12 cellular contexts compared by ENCODE assay signal in genomic region chr11:121671276-121672168, GRCh38.
A peak's percentile ranks its signal among the peaks of the same experiment; 100 is the strongest.
DNase-seq lines count a peak whose midpoint lies in the region; ATAC-seq and TF ChIP-seq lines count a peak whose summit lies in the region.
"Had no signal": no experiment of that assay in that cellular context is flagged by ENCODE, and none has a peak within 500 bp of the region (broad histone marks: within the 10 kb centered on the region; RNA-seq: fewer than 3 reads in every experiment).

No MANE protein-coding gene starts in this region.

- no peak for TF ChIP-seq CTCF in endodermal cell (conservative IDR thresholded peaks at IDR 0.05)
- TF ChIP-seq CTCF in nephron progenitor cell (IDR thresholded peaks at IDR 0.05) = no peak

- POLR2A ChIA-PET in naive thymus-derived CD4-positive, alpha-beta T cell (lab: Charles Lee) = no interaction called here

- H3K4me3 ChIP-seq in endodermal cell (ENCODE audit: low read length) (no peak overlapping the region), aorta (ENCODE audit: low read length in 2 of 2) (peak overlapping the region in 1 of 2 donors; percentile 21), H7 (ENCODE audit: insufficient read depth, low read depth, low read length) (no peak overlapping the region)
- no peak overlapping the region for H3K4me3 ChIP-seq in naive thymus-derived CD4-positive, alpha-beta T cell (ENCODE audit: low read length)

- H3K36me3 Mint-ChIP-seq in endodermal cell (ENCODE audit: low read depth) (no peaks in the 10 kb centered on the region), nephron progenitor cell (ENCODE audit: low read depth) (no peaks in the 10 kb centered on the region)
- peaks cover 0 to 5% (median 0%) of the 10 kb centered on the region in 5 donors for H3K36me3 Mint-ChIP-seq in naive thymus-derived CD4-positive, alpha-beta T cell
- H3K36me3 Mint-ChIP-seq: natural killer cell; stimulated activated effector memory CD8-positive, alpha-beta T cell treated with anti-CD3 and anti-CD28 coated beads, Interleukin-12 subunit alpha, Interleukin-12 subunit beta, amount 100 ng/mL, for 72 hours had no signal

- no peaks in the 10 kb centered on the region for H3K9me3 ChIP-seq in endodermal cell (ENCODE audit: control insufficient read depth, low read length)
- H3K9me3 ChIP-seq in aorta (ENCODE audit: control insufficient read depth, low read length) = no peaks in the 10 kb centered on the region
- no peaks in the 10 kb centered on the region for H3K9me3 ChIP-seq in naive thymus-derived CD4-positive, alpha-beta T cell (ENCODE audit: control insufficient read depth in 2 of 3, low read length in 3 of 3)

- H3K9me3 Mint-ChIP-seq in endodermal cell (no peaks in the 10 kb centered on the region), nephron progenitor cell (peaks cover 4% of the 10 kb centered on the region)
- no peaks in the 10 kb centered on the region for H3K9me3 Mint-ChIP-seq in naive thymus-derived CD4-positive, alpha-beta T cell
- H3K9me3 Mint-ChIP-seq: H9; natural killer cell; stimulated activated effector memory CD8-positive, alpha-beta T cell treated with anti-CD3 and anti-CD28 coated beads, Interleukin-12 subunit alpha, Interleukin-12 subunit beta, amount 100 ng/mL, for 72 hours had no signal

- H3K4me3 Mint-ChIP-seq in endodermal cell (no peak overlapping the region), nephron progenitor cell (no peak overlapping the region)
- no peak overlapping the region for H3K4me3 Mint-ChIP-seq in naive thymus-derived CD4-positive, alpha-beta T cell
- H3K4me3 Mint-ChIP-seq: H9; natural killer cell; stimulated activated effector memory CD8-positive, alpha-beta T cell treated with anti-CD3 and anti-CD28 coated beads, Interleukin-12 subunit alpha, Interleukin-12 subunit beta, amount 100 ng/mL, for 72 hours had no signal

- H3K9ac ChIP-seq in endodermal cell (ENCODE audit: extremely low read depth, low read length, poor library complexity, severe bottlenecking) = no peak overlapping the region

- H3K27ac Mint-ChIP-seq in endodermal cell (no peak overlapping the region), nephron progenitor cell (peak overlapping the region; percentile 27)
- no peak overlapping the region for H3K27ac Mint-ChIP-seq in naive thymus-derived CD4-positive, alpha-beta T cell
- H3K27ac Mint-ChIP-seq: H9; natural killer cell; stimulated activated effector memory CD8-positive, alpha-beta T cell treated with anti-CD3 and anti-CD28 coated beads, Interleukin-12 subunit alpha, Interleukin-12 subunit beta, amount 100 ng/mL, for 72 hours had no signal

- peak overlapping the region; percentile 13 for H3K27ac ChIP-seq in endodermal cell (ENCODE audit: low read depth, low read length)
- peak overlapping the region; percentile 70 to 80 for H3K27ac ChIP-seq in aorta (ENCODE audit: low read depth in 1 of 2, low read length in 2 of 2)
- H3K27ac ChIP-seq in naive thymus-derived CD4-positive, alpha-beta T cell (ENCODE audit: low read depth, low read length) = no peak overlapping the region

- H3K4me1 Mint-ChIP-seq in endodermal cell = peaks cover 26% of the 10 kb centered on the region
- H3K4me1 Mint-ChIP-seq in nephron progenitor cell = peaks cover 62% of the 10 kb centered on the region
- H3K4me1 Mint-ChIP-seq in naive thymus-derived CD4-positive, alpha-beta T cell = peaks cover 0 to 2% (median 0%) of the 10 kb centered on the region in 7 donors
- H3K4me1 Mint-ChIP-seq: stimulated activated effector memory CD8-positive, alpha-beta T cell treated with anti-CD3 and anti-CD28 coated beads, Interleukin-12 subunit alpha, Interleukin-12 subunit beta, amount 100 ng/mL, for 72 hours had no signal

- H3K27me3 ChIP-seq in endodermal cell (ENCODE audit: control insufficient read depth, insufficient read depth, low read length, poor library complexity, severe bottlenecking) (no peaks in the 10 kb centered on the region), aorta (ENCODE audit: control insufficient read depth in 1 of 2, insufficient read depth in 2 of 2, low read length in 1 of 2) (no peaks in the 10 kb centered on the region), H7 (ENCODE audit: control insufficient read depth, insufficient read depth, low read length) (no peaks in the 10 kb centered on the region)
- H3K27me3 ChIP-seq in naive thymus-derived CD4-positive, alpha-beta T cell (ENCODE audit: control insufficient read depth in 2 of 2, insufficient read depth in 2 of 2, low read length in 2 of 2) = no peaks in the 10 kb centered on the region

- intact Hi-C loops in Right ventricle myocardium inferior (cut with DNase I) (no loop called here), cardiac septum (cut with DNase I) (no loop called here), aorta (cut with DNase I) (loop anchor here in 1 of 2 donors (5.0 kb wide), 1 partner anchor 71 kb away; no protein-coding TSS in a partner anchor)
- intact Hi-C loops in naive thymus-derived CD4-positive, alpha-beta T cell (cut with micrococcal nuclease) = no loop called here

- H3K4me1 ChIP-seq in endodermal cell (ENCODE audit: control insufficient read depth, insufficient read depth, low read length) = no peaks in the 10 kb centered on the region
- peaks cover 0 to 11% of the 10 kb centered on the region in 2 donors for H3K4me1 ChIP-seq in aorta (ENCODE audit: control insufficient read depth in 1 of 2, insufficient read depth in 2 of 2, low read length in 2 of 2)
- no peaks in the 10 kb centered on the region for H3K4me1 ChIP-seq in naive thymus-derived CD4-positive, alpha-beta T cell (ENCODE audit: control insufficient read depth in 2 of 2, insufficient read depth in 2 of 2, low read length in 2 of 2)

- ATAC-seq in Right ventricle myocardium inferior (peak; percentile 37), aorta (ENCODE audit: low FRiP score) (peak; percentile 41), HG02885 (IDR thresholded peaks at IDR 0.05; ENCODE audit: poor library complexity, unreplicated experiment) (no peak)
- ATAC-seq in naive thymus-derived CD4-positive, alpha-beta T cell = no peak
- ATAC-seq: stimulated activated effector memory CD8-positive, alpha-beta T cell treated with anti-CD3 and anti-CD28 coated beads, Interleukin-12 subunit alpha, Interleukin-12 subunit beta, amount 100 ng/mL, for 72 hours had no signal

- no peaks in the 10 kb centered on the region for H3K27me3 Mint-ChIP-seq in endodermal cell (ENCODE audit: insufficient read depth)
- H3K27me3 Mint-ChIP-seq in nephron progenitor cell (ENCODE audit: low read depth, poor library complexity) = peaks cover 6% of the 10 kb centered on the region
- H3K27me3 Mint-ChIP-seq in naive thymus-derived CD4-positive, alpha-beta T cell = no peaks in the 10 kb centered on the region

- H3K36me3 ChIP-seq in endodermal cell (ENCODE audit: control insufficient read depth, insufficient read depth, low read length) = no peaks in the 10 kb centered on the region
- H3K36me3 ChIP-seq in aorta (ENCODE audit: control insufficient read depth in 1 of 2, insufficient read depth in 2 of 2, low read length in 1 of 2) = no peaks in the 10 kb centered on the region
- no peaks in the 10 kb centered on the region for H3K36me3 ChIP-seq in H7 (replicated peaks; ENCODE audit: control insufficient read depth, insufficient read depth, low read length)
- no peaks in the 10 kb centered on the region for H3K36me3 ChIP-seq in naive thymus-derived CD4-positive, alpha-beta T cell (ENCODE audit: control insufficient read depth in 2 of 3, insufficient read depth in 3 of 3, low read length in 3 of 3)

- 86 to 91% methylated on average over 8 to 19 of the region's 19 CpGs for WGBS in endodermal cell (ENCODE audit: insufficient coverage in 1 of 2, insufficient read length in 1 of 2), 2 experiments
- 8 to 9% methylated on average over 19 of the region's 19 CpGs for WGBS in aorta, 2 donors

- CTCF ChIA-PET in naive thymus-derived CD4-positive, alpha-beta T cell (lab: Charles Lee) = no interaction called here

- DNase-seq in Right ventricle myocardium inferior (ENCODE audit: missing footprints) = no peak
- DNase-seq in cardiac septum (ENCODE audit: low spot score) = no peak
- DNase-seq in endodermal cell = no peak
- no peak for DNase-seq in nephron progenitor cell
- DNase-seq in aorta = no peak
- DNase-seq in H7 = no peak
- no peak for DNase-seq in naive thymus-derived CD4-positive, alpha-beta T cell
- DNase-seq: H9, natural killer cell, SHP77 had no signal

Comparison
In these comparisons a context has a peak if more than half of its experiments do, and no peak if none do; other contexts are left out.
1. ATAC-seq: peak in Right ventricle myocardium inferior (single experiment) and aorta (single experiment); none in HG02885 (single experiment) and naive thymus-derived CD4-positive, alpha-beta T cell (single experiment).